8 cellular contexts compared by ENCODE assay signal in the genomic region with DNA sequence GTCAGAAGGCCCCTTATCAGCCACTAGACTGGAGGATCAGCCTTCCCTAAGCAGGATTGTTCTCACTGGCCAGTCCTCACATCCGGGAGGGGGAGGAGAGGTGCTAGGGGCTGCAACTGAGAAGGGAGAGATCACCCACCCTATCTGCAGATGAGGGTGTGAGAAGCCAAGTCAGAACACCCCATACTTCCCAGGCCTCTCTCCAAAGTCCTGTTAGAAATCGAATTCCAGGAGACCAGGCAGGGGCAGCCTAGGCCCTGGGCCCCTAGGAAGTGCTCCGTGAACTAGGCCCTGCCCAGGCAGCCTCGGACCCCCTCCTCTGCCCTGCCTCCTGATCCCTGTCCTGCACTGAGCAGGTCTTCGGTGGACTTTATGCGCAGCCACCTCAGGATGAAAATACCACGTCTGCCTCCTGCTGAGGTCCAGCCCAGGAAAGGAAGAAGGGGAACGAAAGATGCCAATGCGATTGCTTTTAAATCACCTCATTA. TPM values are rescaled to one million over a fixed set of nuclear protein-coding genes. Genes with fewer than 3 reads are reported as not detected.
DNase-seq lines count a peak whose midpoint lies in the region; ATAC-seq and TF ChIP-seq lines count a peak whose summit lies in the region.

No MANE protein-coding gene starts in this region.

- H3K36me3 ChIP-seq in OCI-LY3 (replicated peaks; ENCODE audit: low read depth, low read length) (no peaks in the 10 kb centered on the region), endocrine pancreas (ENCODE audit: control insufficient read depth, insufficient read depth, low read length) (no peaks in the 10 kb centered on the region)

- H3K9ac ChIP-seq in OCI-LY3 (ENCODE audit: low read length) (no peak overlapping the region), endocrine pancreas (ENCODE audit: control insufficient read depth, insufficient read depth, low read length) (peak overlapping the region; percentile 68)

- H3K4me1 Mint-ChIP-seq in naive thymus-derived CD8-positive, alpha-beta T cell, result peaks cover 5 to 21% (median 14%) of the 10 kb centered on the region in 4 donors

- H3K4me2 ChIP-seq in OCI-LY3 (ENCODE audit: low read length), result peak overlapping the region; percentile 68

- H3K27me3 Mint-ChIP-seq in naive thymus-derived CD8-positive, alpha-beta T cell, result peaks cover 22 to 78% (median 40%) of the 10 kb centered on the region in 5 donors

- H2AFZ ChIP-seq in OCI-LY3 (ENCODE audit: low read depth, low read length), result no peak overlapping the region

- H3K9me3 ChIP-seq in OCI-LY3 (ENCODE audit: insufficient read depth, low read length), result no peaks in the 10 kb centered on the region
- no peaks in the 10 kb centered on the region for H3K9me3 ChIP-seq in endocrine pancreas (ENCODE audit: control insufficient read depth, low read length)

- H3K27me3 ChIP-seq in OCI-LY3 (ENCODE audit: low read depth, low read length) (peaks cover 8% of the 10 kb centered on the region), endocrine pancreas (ENCODE audit: control insufficient read depth, insufficient read depth, low read length) (no peaks in the 10 kb centered on the region)

- H3K9me3 Mint-ChIP-seq in naive thymus-derived CD8-positive, alpha-beta T cell, result peaks cover 0 to 2% (median 0%) of the 10 kb centered on the region in 9 donors

- peak overlapping the region; percentile 78 for H3K4me3 ChIP-seq in OCI-LY3 (ENCODE audit: low read length)
- H3K4me3 ChIP-seq in endocrine pancreas (ENCODE audit: control insufficient read depth, insufficient read depth, low read length), result peak overlapping the region; percentile 45

- POLR2A ChIA-PET in naive thymus-derived CD8-positive, alpha-beta T cell (lab: Charles Lee), result no interaction called here

- peak overlapping the region; percentile 46 to 83 (median 75) for H3K4me3 Mint-ChIP-seq in naive thymus-derived CD8-positive, alpha-beta T cell

- H3K36me3 Mint-ChIP-seq in naive thymus-derived CD8-positive, alpha-beta T cell, result no peaks in the 10 kb centered on the region

- DNase-seq in D341Med (ENCODE audit: low spot score) (peak; percentile 57), NCI-H128 (lab: John Stamatoyannopoulos, UW; ENCODE audit: unreplicated experiment) (no peak)
- no peak for DNase-seq in naive thymus-derived CD8-positive, alpha-beta T cell

- no peak for TF ChIP-seq CTCF in OCI-LY3 (IDR thresholded peaks at IDR 0.05; ENCODE audit: low read depth, low read length)

- H3K27ac ChIP-seq in OCI-LY3 (ENCODE audit: low read length), result no peak overlapping the region

- no peaks in the 10 kb centered on the region for H4K20me1 ChIP-seq in OCI-LY3 (ENCODE audit: insufficient read depth, low read length)

- H3K4me1 ChIP-seq in OCI-LY3 (ENCODE audit: low read length) (no peaks in the 10 kb centered on the region), endocrine pancreas (ENCODE audit: control insufficient read depth, insufficient read depth, low read length) (no peaks in the 10 kb centered on the region)

- no peaks in the 10 kb centered on the region for H3K79me2 ChIP-seq in OCI-LY3 (ENCODE audit: low read length)

- H3K27ac Mint-ChIP-seq in naive thymus-derived CD8-positive, alpha-beta T cell, result no peak overlapping the region

- ATAC-seq in naive thymus-derived CD8-positive, alpha-beta T cell, result no peak
- ATAC-seq in GM21529 (IDR thresholded peaks at IDR 0.05; ENCODE audit: unreplicated experiment) (no peak), GM18909 (IDR thresholded peaks at IDR 0.05; ENCODE audit: poor library complexity, unreplicated experiment) (no peak), HG03469 (IDR thresholded peaks at IDR 0.05; ENCODE audit: unreplicated experiment) (no peak)

RNA-seq across cellular contexts. Expression of a gene that starts 0.9 kb away (rescaled TPM):
- total RNA-seq in naive thymus-derived CD8-positive, alpha-beta T cell, result not detected
- polyA plus RNA-seq in naive thymus-derived CD8-positive, alpha-beta T cell, result not detected

RNA-seq across cellular contexts. Expression of a gene that starts 17.7 kb away (rescaled TPM):
- total RNA-seq in naive thymus-derived CD8-positive, alpha-beta T cell, result not detected
- not detected for polyA plus RNA-seq in naive thymus-derived CD8-positive, alpha-beta T cell
